Comparison of ENCODE assay signal across 7 cellular contexts in genomic region chr13:76123548-76123947, GRCh38.
"Had no signal": no experiment of that assay in that cellular context is flagged by ENCODE, and none has a peak within 500 bp of the region (broad histone marks: within the 10 kb centered on the region; RNA-seq: fewer than 3 reads in every experiment).

No MANE protein-coding gene starts in this region.

- FAIRE-seq: HepG2, HTR-8/SVneo had no signal

- DNase-seq: IMR-90, KBM-7, KG1 had no signal

- H3K27ac ChIP-seq: HL-60, KMS-11 had no signal

- H3K4me2 ChIP-seq: KMS-11 had no signal

- ATAC-seq: HepG2 had no signal

- H3K9ac ChIP-seq: KMS-11 had no signal
